1 cellular context compared by ENCODE assay signal in genomic region chr14:104887623-104888488, GRCh38.
A peak's percentile ranks its signal among the peaks of the same experiment; 100 is the strongest.
TF ChIP-seq lines count a peak whose summit lies in the region.

No MANE protein-coding gene starts in this region.

TF ChIP-seq in HepG2, 621 proteins besides CTCF, POLR2A, EP300 and RAD21:
- TF ChIP-seq, protein P1, sequence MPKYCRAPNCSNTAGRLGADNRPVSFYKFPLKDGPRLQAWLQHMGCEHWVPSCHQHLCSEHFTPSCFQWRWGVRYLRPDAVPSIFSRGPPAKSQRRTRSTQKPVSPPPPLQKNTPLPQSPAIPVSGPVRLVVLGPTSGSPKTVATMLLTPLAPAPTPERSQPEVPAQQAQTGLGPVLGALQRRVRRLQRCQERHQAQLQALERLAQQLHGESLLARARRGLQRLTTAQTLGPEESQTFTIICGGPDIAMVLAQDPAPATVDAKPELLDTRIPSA (CRISPR knock-in tag; IDR thresholded peaks at IDR 0.05; ENCODE audit: borderline replicate concordance): no peak
- TF ChIP-seq ZSCAN20 (CRISPR knock-in tag; IDR thresholded peaks at IDR 0.05; ENCODE audit: borderline replicate concordance) (no peak), IRF2 (CRISPR knock-in tag; IDR thresholded peaks at IDR 0.05) (no peak), HOXA9 (CRISPR knock-in tag; IDR thresholded peaks at IDR 0.05; ENCODE audit: borderline replicate concordance) (no peak), AGO2 (optimal IDR thresholded peaks at IDR 0.05; ENCODE audit: low read depth, low read length) (peak; percentile 15), SMAD9 (CRISPR knock-in tag; IDR thresholded peaks at IDR 0.05) (no peak), STAG1 (CRISPR knock-in tag; IDR thresholded peaks at IDR 0.05) (no peak), ZNF619 (CRISPR knock-in tag; IDR thresholded peaks at IDR 0.05) (no peak)
